In the genomic region with DNA sequence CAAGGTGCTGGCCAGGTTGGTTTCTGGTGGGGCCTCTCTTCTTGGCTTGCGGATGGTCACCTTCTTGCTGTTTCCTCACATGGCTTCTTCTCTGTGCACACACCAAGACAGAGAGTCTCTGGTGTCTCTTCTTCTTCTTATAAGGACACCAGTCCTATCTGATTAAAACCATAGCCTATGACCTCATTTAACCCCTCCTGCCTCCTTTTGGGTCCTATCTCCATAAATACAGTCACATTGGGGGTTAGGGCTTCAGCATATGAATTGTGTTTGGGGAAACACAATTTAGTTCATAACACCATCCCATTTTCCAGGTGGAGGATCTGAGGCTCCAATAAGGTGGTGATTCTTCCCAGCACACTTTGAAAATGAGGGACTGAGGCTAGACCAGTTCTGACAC, we compare ENCODE assay signal across 28 cellular contexts.
"Had no signal": no experiment of that assay in that cellular context is flagged by ENCODE, and none has a peak within 500 bp of the region (broad histone marks: within the 10 kb centered on the region; RNA-seq: fewer than 3 reads in every experiment).

No MANE protein-coding gene starts in this region.

- H3K4me1 ChIP-seq: gastrocnemius medialis, parathyroid adenoma had no signal

- H3K27ac ChIP-seq: dorsolateral prefrontal cortex, epithelial cell of prostate, gastrocnemius medialis, neutrophil, parathyroid adenoma, right lobe of liver, stomach, tibial nerve, vagina had no signal

- H3K4me3 Mint-ChIP-seq: endodermal cell; memory B cell; mesothelial cell of epicardium; naive B cell; natural killer cell treated with Interleukin-12 subunit alpha and Interleukin-12 subunit beta and Interleukin-15 and Interleukin-18, amount 100 ng/mL, for 72 hours had no signal

- H2AFZ ChIP-seq: parathyroid adenoma had no signal

- H3K27me3 ChIP-seq: dorsolateral prefrontal cortex, gastrocnemius medialis, right lobe of liver, stomach, tibial nerve, vagina had no signal

- H3K4me3 ChIP-seq: dorsolateral prefrontal cortex, gastrocnemius medialis, lung, mucosa of descending colon, right lobe of liver, stomach, tibial nerve, vagina had no signal

- H3K4me1 Mint-ChIP-seq: memory B cell had no signal

- H3K9me3 ChIP-seq: gastrocnemius medialis, mucosa of descending colon, neutrophil, right lobe of liver, stomach, vagina had no signal

- H3K9ac ChIP-seq: parathyroid adenoma had no signal

- H3K27ac Mint-ChIP-seq: endodermal cell; memory B cell; mesothelial cell of epicardium; naive B cell; natural killer cell treated with Interleukin-12 subunit alpha and Interleukin-12 subunit beta and Interleukin-15 and Interleukin-18, amount 100 ng/mL, for 72 hours; progenitor cell of endocrine pancreas had no signal

- H3K79me2 ChIP-seq: parathyroid adenoma had no signal

- H3K9me3 Mint-ChIP-seq: natural killer cell treated with Interleukin-12 subunit alpha and Interleukin-12 subunit beta and Interleukin-15 and Interleukin-18, amount 100 ng/mL, for 72 hours had no signal

- FAIRE-seq: keratinocyte, small intestine had no signal

- H3K36me3 ChIP-seq: gastrocnemius medialis, neutrophil, right lobe of liver, stomach, tibial nerve, vagina had no signal

- DNase-seq: cerebellar nuclear complex; dorsolateral prefrontal cortex; effector CD4-positive, alpha-beta T cell; endodermal cell; foreskin fibroblast; gastrocnemius medialis; head of caudate nucleus; left ventricle myocardium superior; mucosa of descending colon; naive B cell; right lobe of liver; small intestine; stimulated activated CD4-positive, alpha-beta T cell treated with anti-CD3 and anti-CD28 coated beads, Interleukin-15, amount 100 ng/mL, for 24 hours; stimulated activated CD4-positive, alpha-beta T cell treated with anti-CD3 and anti-CD28 coated beads, Interleukin-4, amount 100 ng/mL, for 1 hour; stimulated activated CD8-positive, alpha-beta memory T cell treated with anti-CD3 and anti-CD28 coated beads, Interleukin-4, amount 100 ng/mL, for 48 hours; stimulated activated naive CD4-positive, alpha-beta T cell treated with Interleukin-2 at 50 U/mL for 16 hours; stomach had no signal

- H3K27me3 Mint-ChIP-seq: progenitor cell of endocrine pancreas had no signal

- H3K36me3 Mint-ChIP-seq: memory B cell; mesothelial cell of epicardium; natural killer cell treated with Interleukin-12 subunit alpha and Interleukin-12 subunit beta and Interleukin-15 and Interleukin-18, amount 100 ng/mL, for 72 hours had no signal
